ENCODE assay signal across 16 cellular contexts in genomic region chr6:24273471-24273870, GRCh38.
A peak's percentile ranks its signal among the peaks of the same experiment; 100 is the strongest.
DNase-seq lines count a peak whose midpoint lies in the region; ATAC-seq and TF ChIP-seq lines count a peak whose summit lies in the region.
"Had no signal": no experiment of that assay in that cellular context is flagged by ENCODE, and none has a peak within 500 bp of the region (broad histone marks: within the 10 kb centered on the region; RNA-seq: fewer than 3 reads in every experiment).

No MANE protein-coding gene starts in this region.

- TF ChIP-seq CTCF in HFF-Myc (IDR thresholded peaks at IDR 0.05; ENCODE audit: low read depth, low read length, missing control alignments) (no peak), epithelial cell of proximal tubule (conservative IDR thresholded peaks at IDR 0.05; ENCODE audit: low read depth, low read length) (no peak), sigmoid colon (IDR thresholded peaks at IDR 0.05) (no peak), GM13977 (IDR thresholded peaks at IDR 0.05; ENCODE audit: extremely low read depth, insufficient read depth, missing control alignments) (no peak)

- WGBS in sigmoid colon, 2 donors, result 60 to 74% methylated on average over 4 of the region's 4 CpGs

- peaks cover 0 to 4% (median 0%) of the 10 kb centered on the region in 4 donors for H3K4me1 ChIP-seq in sigmoid colon

- H3K4me1 Mint-ChIP-seq in activated CD8-positive, alpha-beta memory T cell treated with anti-CD3 and anti-CD28 coated beads, Interleukin-2, amount 10 ng/mL, durations not matched to agents 7 days and 5 days, result no peaks in the 10 kb centered on the region
- H3K4me1 Mint-ChIP-seq: naive thymus-derived CD4-positive, alpha-beta T cell had no signal

- H3K36me3 Mint-ChIP-seq in activated CD8-positive, alpha-beta memory T cell treated with anti-CD3 and anti-CD28 coated beads, Interleukin-2, amount 10 ng/mL, durations not matched to agents 7 days and 5 days, result no peaks in the 10 kb centered on the region
- H3K36me3 Mint-ChIP-seq: naive thymus-derived CD4-positive, alpha-beta T cell had no signal

- ATAC-seq in activated CD8-positive, alpha-beta memory T cell treated with anti-CD3 and anti-CD28 coated beads, Interleukin-2, amount 10 ng/mL, durations not matched to agents 7 days and 5 days, result no peak
- ATAC-seq: activated T-cell treated with anti-CD3 and anti-CD28 coated beads, Interleukin-2, amount 50 U/mL, for 72 hours; HepG2; naive thymus-derived CD4-positive, alpha-beta T cell had no signal

- DNase-seq in HFF-Myc (ENCODE audit: extremely low read depth, low read depth) (peak; percentile 21), NCI-H2171 (lab: John Stamatoyannopoulos, UW) (peak; percentile 39), epithelial cell of proximal tubule (ENCODE audit: low read depth) (peak; percentile 32), skeletal muscle cell (ENCODE audit: low read depth) (peak; percentile 9), sigmoid colon (no peak), GM13977 (ENCODE audit: low spot score) (no peak)
- DNase-seq in activated CD8-positive, alpha-beta memory T cell treated with anti-CD3 and anti-CD28 coated beads, Interleukin-2, amount 10 ng/mL, durations not matched to agents 7 days and 5 days, result no peak
- DNase-seq: activated CD4-positive, alpha-beta T cell treated with anti-CD3 and anti-CD28 coated beads for 1 hour; activated T-cell treated with anti-CD3 and anti-CD28 coated beads, Interleukin-2, amount 50 U/mL, for 72 hours; Caco-2; glutamatergic neuron; kidney; naive thymus-derived CD4-positive, alpha-beta T cell; substantia nigra; SW 1271 had no signal

- CTCF ChIA-PET in activated CD8-positive, alpha-beta memory T cell treated with anti-CD3 and anti-CD28 coated beads, Interleukin-2, amount 10 ng/mL, durations not matched to agents 7 days and 5 days (lab: Charles Lee), result no interaction called here

- in situ Hi-C loops in GM13977 (cut with MboI; ENCODE audit: low pct_unique_long_range_greater_than_20kb, low sequenced_read_pairs, unreplicated experiment), result loop anchor here (25.0 kb wide), 1 partner anchor 211 kb away; no protein-coding TSS in a partner anchor

- no peaks in the 10 kb centered on the region for H3K36me3 ChIP-seq in sigmoid colon

- H3K27ac Mint-ChIP-seq in activated CD8-positive, alpha-beta memory T cell treated with anti-CD3 and anti-CD28 coated beads, Interleukin-2, amount 10 ng/mL, durations not matched to agents 7 days and 5 days, result no peak overlapping the region
- H3K27ac Mint-ChIP-seq: naive thymus-derived CD4-positive, alpha-beta T cell had no signal

- no peak for TF ChIP-seq POLR2A in sigmoid colon (IDR thresholded peaks at IDR 0.05)

- H3K27me3 ChIP-seq in sigmoid colon, result no peaks in the 10 kb centered on the region

- no peak overlapping the region for H3K4me3 Mint-ChIP-seq in activated CD8-positive, alpha-beta memory T cell treated with anti-CD3 and anti-CD28 coated beads, Interleukin-2, amount 10 ng/mL, durations not matched to agents 7 days and 5 days
- H3K4me3 Mint-ChIP-seq: activated T-cell treated with anti-CD3 and anti-CD28 coated beads, Interleukin-2, amount 50 U/mL, for 72 hours; naive thymus-derived CD4-positive, alpha-beta T cell had no signal

- H3K9me3 ChIP-seq in sigmoid colon, result no peaks in the 10 kb centered on the region
- H3K9me3 ChIP-seq: Caco-2 had no signal

- no peak overlapping the region for H3K27ac ChIP-seq in sigmoid colon

- intact Hi-C loops in sigmoid colon (cut with DNase I), result loop anchor here (10.0 kb wide), 1 partner anchor 209 kb away; no protein-coding TSS in a partner anchor

- no peak for TF ChIP-seq EP300 in sigmoid colon (IDR thresholded peaks at IDR 0.05)

- no peaks in the 10 kb centered on the region for H3K9me3 Mint-ChIP-seq in activated CD8-positive, alpha-beta memory T cell treated with anti-CD3 and anti-CD28 coated beads, Interleukin-2, amount 10 ng/mL, durations not matched to agents 7 days and 5 days (ENCODE audit: low read depth)
- H3K9me3 Mint-ChIP-seq: activated T-cell treated with anti-CD3 and anti-CD28 coated beads, Interleukin-2, amount 50 U/mL, for 72 hours; naive thymus-derived CD4-positive, alpha-beta T cell had no signal

- peaks cover 8% of the 10 kb centered on the region for H3K27me3 Mint-ChIP-seq in activated CD8-positive, alpha-beta memory T cell treated with anti-CD3 and anti-CD28 coated beads, Interleukin-2, amount 10 ng/mL, durations not matched to agents 7 days and 5 days

- H3K4me3 ChIP-seq in HFF-Myc (replicated peaks; ENCODE audit: low read depth, low read length), result no peak overlapping the region
- no peak overlapping the region for H3K4me3 ChIP-seq in epithelial cell of proximal tubule (ENCODE audit: low read depth, low read length)
- no peak overlapping the region for H3K4me3 ChIP-seq in skeletal muscle cell (ENCODE audit: low read depth, low read length)
- no peak overlapping the region for H3K4me3 ChIP-seq in sigmoid colon

Comparison
In these comparisons a context has a peak if more than half of its experiments do, and no peak if none do; other contexts are left out.
1. DNase-seq: peak in HFF-Myc (single experiment), NCI-H2171 (single experiment), epithelial cell of proximal tubule (single experiment) and skeletal muscle cell (single experiment); none in sigmoid colon (single experiment), activated CD8-positive, alpha-beta memory T cell treated with anti-CD3 and anti-CD28 coated beads, Interleukin-2, amount 10 ng/mL, durations not matched to agents 7 days and 5 days (single experiment) and GM13977 (single experiment).